In the genomic region with DNA sequence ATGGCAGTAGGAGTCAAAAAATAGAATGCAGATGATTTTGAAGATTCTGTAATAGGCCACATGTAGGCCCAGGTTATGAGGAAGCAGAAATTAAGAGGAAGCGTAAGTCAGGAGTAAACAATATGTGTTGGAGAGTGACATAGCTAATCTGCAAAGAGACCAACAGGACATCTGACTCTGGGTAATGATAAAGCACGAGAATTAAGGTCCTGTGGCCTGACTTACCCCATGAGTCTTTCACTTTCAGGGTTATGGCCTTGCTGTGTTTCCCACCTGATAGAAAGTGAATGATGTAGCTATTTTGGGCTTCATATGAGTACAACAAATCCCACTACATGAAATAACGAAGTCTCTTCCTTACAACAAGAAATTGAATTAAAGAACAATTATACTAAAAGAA, we compare ENCODE assay signal across 31 cellular contexts.
"Had no signal": no experiment of that assay in that cellular context is flagged by ENCODE, and none has a peak within 500 bp of the region (broad histone marks: within the 10 kb centered on the region; RNA-seq: fewer than 3 reads in every experiment).

No MANE protein-coding gene starts in this region.

- H3K9me3 Mint-ChIP-seq: activated naive CD4-positive, alpha-beta T cell treated with anti-CD3 and anti-CD28 coated beads, Interleukin-2, amount 50 U/mL, for 24 hours; activated naive CD8-positive, alpha-beta T cell treated with anti-CD3 and anti-CD28 coated beads for 36 hours; activated T-helper 1 cell treated with anti-CD3 and anti-CD28 coated beads, Interleukin-12 subunit alpha, Interleukin-12 subunit beta, Interleukin-2, Interleukin-4 antibody, amounts not matched to agents 30 ng/mL and 10 ng/mL and 1 ng/mL, durations not matched to agents 14 hours and 24 hours and 36 hours; activated T-helper 2 cell treated with anti-CD3 and anti-CD28 coated beads, Interferon-gamma antibody, Interleukin-2, Interleukin-4, amounts not matched to agents 10 μg/mL and 5 μg/mL and 100 μg/mL, durations not matched to agents 14 hours and 24 hours and 36 hours; WTC11 had no signal

- H3K36me3 Mint-ChIP-seq: activated naive CD4-positive, alpha-beta T cell treated with anti-CD3 and anti-CD28 coated beads, Interleukin-2, amount 50 U/mL, for 24 hours; activated naive CD8-positive, alpha-beta T cell treated with anti-CD3 and anti-CD28 coated beads for 36 hours; WTC11 had no signal

- H3K27ac Mint-ChIP-seq: activated CD8-positive, alpha-beta T cell treated with anti-CD3 and anti-CD28 coated beads for 36 hours; activated naive CD4-positive, alpha-beta T cell treated with anti-CD3 and anti-CD28 coated beads for 36 hours; activated naive CD4-positive, alpha-beta T cell treated with anti-CD3 and anti-CD28 coated beads, Interleukin-2, amount 50 U/mL, for 24 hours; activated naive CD8-positive, alpha-beta T cell treated with anti-CD3 and anti-CD28 coated beads for 36 hours; activated naive CD8-positive, alpha-beta T cell treated with anti-CD3 and anti-CD28 coated beads, Interleukin-2, amount 50 U/mL, for 24 hours; activated T-helper 1 cell treated with anti-CD3 and anti-CD28 coated beads, Interleukin-12 subunit alpha, Interleukin-12 subunit beta, Interleukin-2, Interleukin-4 antibody, amounts not matched to agents 30 ng/mL and 10 ng/mL and 1 ng/mL, durations not matched to agents 14 hours and 24 hours and 36 hours; activated T-helper 2 cell treated with anti-CD3 and anti-CD28 coated beads, Interferon-gamma antibody, Interleukin-2, Interleukin-4, amounts not matched to agents 10 μg/mL and 5 μg/mL and 100 μg/mL, durations not matched to agents 14 hours and 24 hours and 36 hours; WTC11 had no signal

- DNase-seq: activated CD4-positive, alpha-beta T cell treated with anti-CD3 and anti-CD28 coated beads for 1 hour; activated CD4-positive, alpha-beta T cell treated with anti-CD3 and anti-CD28 coated beads for 48 hours; activated CD4-positive, alpha-beta T cell treated with anti-CD3 and anti-CD28 coated beads, Interleukin-2, amount 50 U/mL, for 1 hour; activated CD4-positive, alpha-beta T cell treated with anti-CD3 and anti-CD28 coated beads, Interleukin-2, amount 50 U/mL, for 48 hours; activated CD8-positive, alpha-beta memory T cell treated with anti-CD3 and anti-CD28 coated beads for 24 hours; activated CD8-positive, alpha-beta T cell treated with anti-CD3 and anti-CD28 coated beads for 36 hours; activated effector memory CD4-positive, alpha-beta T cell treated with anti-CD3 and anti-CD28 coated beads, Interleukin-2, amount 50 U/mL, for 16 hours; activated naive CD4-positive, alpha-beta T cell treated with anti-CD3 and anti-CD28 coated beads for 36 hours; activated naive CD8-positive, alpha-beta T cell treated with anti-CD3 and anti-CD28 coated beads for 36 hours; activated naive CD8-positive, alpha-beta T cell treated with anti-CD3 and anti-CD28 coated beads, Interleukin-2, amount 50 U/mL, for 24 hours; activated T-cell treated with anti-CD3 and anti-CD28 coated beads, Interleukin-2, amount 50 U/mL, for 4 hours; adrenal gland; amygdala; aorta; body of pancreas; central memory CD4-positive, alpha-beta T cell; cerebellar nuclear complex; colonic mucosa; effector CD8-positive, alpha-beta T cell; esophagus squamous epithelium; foreskin melanocyte; heart right ventricle; T-helper 2 cell had no signal

- H3K4me1 ChIP-seq: body of pancreas, colonic mucosa, esophagus squamous epithelium, gastroesophageal sphincter had no signal

- H3K27ac ChIP-seq: adrenal gland, body of pancreas, cardiac muscle cell, colonic mucosa, epithelial cell of prostate, esophagus squamous epithelium, gastroesophageal sphincter, heart right ventricle, VCaP had no signal

- H3K27me3 Mint-ChIP-seq: activated CD8-positive, alpha-beta T cell treated with anti-CD3 and anti-CD28 coated beads for 36 hours; activated naive CD4-positive, alpha-beta T cell treated with anti-CD3 and anti-CD28 coated beads, Interleukin-2, amount 50 U/mL, for 24 hours; activated naive CD8-positive, alpha-beta T cell treated with anti-CD3 and anti-CD28 coated beads for 36 hours; activated naive CD8-positive, alpha-beta T cell treated with anti-CD3 and anti-CD28 coated beads, Interleukin-2, amount 50 U/mL, for 24 hours had no signal

- H3K4me1 Mint-ChIP-seq: activated naive CD4-positive, alpha-beta T cell treated with anti-CD3 and anti-CD28 coated beads, Interleukin-2, amount 50 U/mL, for 24 hours; activated naive CD8-positive, alpha-beta T cell treated with anti-CD3 and anti-CD28 coated beads for 36 hours; activated naive CD8-positive, alpha-beta T cell treated with anti-CD3 and anti-CD28 coated beads, Interleukin-2, amount 50 U/mL, for 24 hours had no signal

- ATAC-seq: activated CD8-positive, alpha-beta T cell treated with anti-CD3 and anti-CD28 coated beads for 36 hours; activated naive CD8-positive, alpha-beta T cell treated with anti-CD3 and anti-CD28 coated beads, Interleukin-2, amount 50 U/mL, for 24 hours; activated T-cell treated with anti-CD3 and anti-CD28 coated beads, Interleukin-2, amount 50 U/mL, for 4 hours; body of pancreas; gastroesophageal sphincter; heart right ventricle; WTC11 had no signal

- H3K36me3 ChIP-seq: adrenal gland, cardiac muscle cell, colonic mucosa, esophagus squamous epithelium, gastroesophageal sphincter, heart right ventricle had no signal

- H3K9me3 ChIP-seq: adrenal gland, body of pancreas, colonic mucosa, esophagus squamous epithelium, gastroesophageal sphincter had no signal

- H3K4me3 ChIP-seq: adrenal gland, body of pancreas, cardiac muscle cell, colonic mucosa, esophagus squamous epithelium, gastroesophageal sphincter, heart right ventricle had no signal

- H3K27me3 ChIP-seq: adrenal gland, body of pancreas, cardiac muscle cell, colonic mucosa, esophagus squamous epithelium, gastroesophageal sphincter, heart right ventricle had no signal

- H3K4me3 Mint-ChIP-seq: activated CD8-positive, alpha-beta T cell treated with anti-CD3 and anti-CD28 coated beads for 36 hours; activated naive CD4-positive, alpha-beta T cell treated with anti-CD3 and anti-CD28 coated beads for 36 hours; activated naive CD4-positive, alpha-beta T cell treated with anti-CD3 and anti-CD28 coated beads, Interleukin-2, amount 50 U/mL, for 24 hours; activated naive CD8-positive, alpha-beta T cell treated with anti-CD3 and anti-CD28 coated beads for 36 hours; activated naive CD8-positive, alpha-beta T cell treated with anti-CD3 and anti-CD28 coated beads, Interleukin-2, amount 50 U/mL, for 24 hours; activated T-cell treated with anti-CD3 and anti-CD28 coated beads, Interleukin-2, amount 50 U/mL, for 4 hours; activated T-helper 1 cell treated with anti-CD3 and anti-CD28 coated beads, Interleukin-12 subunit alpha, Interleukin-12 subunit beta, Interleukin-2, Interleukin-4 antibody, amounts not matched to agents 30 ng/mL and 10 ng/mL and 1 ng/mL, durations not matched to agents 14 hours and 24 hours and 36 hours; WTC11 had no signal
